ENCODE assay signal across 18 cellular contexts in the genomic region with DNA sequence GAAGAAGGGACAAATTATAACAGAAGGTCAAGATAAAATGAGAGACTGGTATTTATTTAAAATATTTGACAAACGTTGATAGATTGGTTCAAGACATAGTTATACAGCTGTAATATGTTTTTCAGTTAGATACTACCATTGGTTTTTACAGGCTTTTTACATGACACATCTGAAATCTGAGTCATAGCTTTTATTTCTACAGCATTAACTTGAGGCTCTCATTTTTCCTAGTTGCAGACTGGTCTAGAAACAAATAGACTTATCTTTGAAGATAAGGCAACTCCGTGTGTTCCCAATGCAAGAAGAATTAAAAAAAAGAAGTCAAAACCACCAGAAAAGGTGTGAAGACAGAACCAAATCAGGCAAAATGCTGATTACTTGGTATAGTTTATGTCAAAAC. TPM values are rescaled to one million over a fixed set of nuclear protein-coding genes. Genes with fewer than 3 reads are reported as not detected.
DNase-seq lines count a peak whose midpoint lies in the region; ATAC-seq and TF ChIP-seq lines count a peak whose summit lies in the region.
"Had no signal": no experiment of that assay in that cellular context is flagged by ENCODE, and none has a peak within 500 bp of the region (broad histone marks: within the 10 kb centered on the region; RNA-seq: fewer than 3 reads in every experiment).

No MANE protein-coding gene starts in this region.

- H3K4me3 Mint-ChIP-seq in activated naive CD4-positive, alpha-beta T cell treated with anti-CD3 and anti-CD28 coated beads, Interleukin-2, amount 50 U/mL, for 24 hours = no peak overlapping the region
- H3K4me3 Mint-ChIP-seq in stimulated activated memory B cell treated with anti-CD40 and anti-IgM and Interleukin-4, amounts not matched to agents 10 μg/mL and 1 μg/mL and 100 μg/mL, for 72 hours = no peak overlapping the region
- H3K4me3 Mint-ChIP-seq: nephron; stimulated activated naive CD8-positive, alpha-beta T cell treated with anti-CD3 and anti-CD28 coated beads, Interleukin-15, Interleukin-2, amounts not matched to agents 100 ng/mL and 50 ng/mL, for 24 hours; WTC11 had no signal

- H3K27me3 Mint-ChIP-seq in activated naive CD4-positive, alpha-beta T cell treated with anti-CD3 and anti-CD28 coated beads, Interleukin-2, amount 50 U/mL, for 24 hours = no peaks in the 10 kb centered on the region
- H3K27me3 Mint-ChIP-seq in stimulated activated memory B cell treated with anti-CD40 and anti-IgM and Interleukin-4, amounts not matched to agents 10 μg/mL and 1 μg/mL and 100 μg/mL, for 72 hours = no peaks in the 10 kb centered on the region
- H3K27me3 Mint-ChIP-seq: stimulated activated naive CD8-positive, alpha-beta T cell treated with anti-CD3 and anti-CD28 coated beads, Interleukin-15, Interleukin-2, amounts not matched to agents 100 ng/mL and 50 ng/mL, for 24 hours had no signal

- H3K36me3 Mint-ChIP-seq in activated naive CD4-positive, alpha-beta T cell treated with anti-CD3 and anti-CD28 coated beads, Interleukin-2, amount 50 U/mL, for 24 hours = peaks cover 17% of the 10 kb centered on the region
- H3K36me3 Mint-ChIP-seq in stimulated activated memory B cell treated with anti-CD40 and anti-IgM and Interleukin-4, amounts not matched to agents 10 μg/mL and 1 μg/mL and 100 μg/mL, for 72 hours = peaks cover 38% of the 10 kb centered on the region

- TF ChIP-seq CTCF in fibroblast of the aortic adventitia (IDR thresholded peaks at IDR 0.05; ENCODE audit: insufficient read depth, low read length) = no peak

- peaks cover 3% of the 10 kb centered on the region for H3K4me1 Mint-ChIP-seq in activated naive CD4-positive, alpha-beta T cell treated with anti-CD3 and anti-CD28 coated beads, Interleukin-2, amount 50 U/mL, for 24 hours
- H3K4me1 Mint-ChIP-seq in stimulated activated memory B cell treated with anti-CD40 and anti-IgM and Interleukin-4, amounts not matched to agents 10 μg/mL and 1 μg/mL and 100 μg/mL, for 72 hours = no peaks in the 10 kb centered on the region
- H3K4me1 Mint-ChIP-seq: nephron, WTC11 had no signal

- no peak overlapping the region for H3K4me3 ChIP-seq in fibroblast of the aortic adventitia (ENCODE audit: low read depth, low read length)
- H3K4me3 ChIP-seq: gastrocnemius medialis, GM12878, uterus had no signal

- no peak for DNase-seq in activated naive CD4-positive, alpha-beta T cell treated with Interleukin-2 at 50 U/mL for 16 hours
- DNase-seq in amniotic epithelial cell (ENCODE audit: low read depth) = peak; percentile 85
- DNase-seq in fibroblast of the aortic adventitia (ENCODE audit: low read depth) = peak; percentile 67
- DNase-seq in C1 segment of cervical spinal cord (lab: John Stamatoyannopoulos, UW) = no peak
- DNase-seq: activated gamma-delta T cell; brain microvascular endothelial cell; effector CD8-positive, alpha-beta T cell; gastrocnemius medialis; NCI-H1436 treated with DMSO at 0.1 percent for 48 hours; uterus had no signal

- no peak for ATAC-seq in stimulated activated memory B cell treated with anti-CD40 and anti-IgM and Interleukin-4, amounts not matched to agents 10 μg/mL and 1 μg/mL and 100 μg/mL, for 72 hours
- ATAC-seq in GM21825 (IDR thresholded peaks at IDR 0.05; ENCODE audit: unreplicated experiment) (no peak), HG03095 (IDR thresholded peaks at IDR 0.05; ENCODE audit: unreplicated experiment) (no peak)
- ATAC-seq: gastrocnemius medialis, GM12878, WTC11 had no signal

- H3K9me3 Mint-ChIP-seq in activated naive CD4-positive, alpha-beta T cell treated with anti-CD3 and anti-CD28 coated beads, Interleukin-2, amount 50 U/mL, for 24 hours = no peaks in the 10 kb centered on the region
- no peaks in the 10 kb centered on the region for H3K9me3 Mint-ChIP-seq in stimulated activated memory B cell treated with anti-CD40 and anti-IgM and Interleukin-4, amounts not matched to agents 10 μg/mL and 1 μg/mL and 100 μg/mL, for 72 hours
- H3K9me3 Mint-ChIP-seq: nephron; stimulated activated naive CD8-positive, alpha-beta T cell treated with anti-CD3 and anti-CD28 coated beads, Interleukin-15, Interleukin-2, amounts not matched to agents 100 ng/mL and 50 ng/mL, for 24 hours; WTC11 had no signal

- H3K27ac Mint-ChIP-seq in activated naive CD4-positive, alpha-beta T cell treated with anti-CD3 and anti-CD28 coated beads, Interleukin-2, amount 50 U/mL, for 24 hours = peak overlapping the region; percentile 25
- peak overlapping the region; percentile 19 for H3K27ac Mint-ChIP-seq in stimulated activated memory B cell treated with anti-CD40 and anti-IgM and Interleukin-4, amounts not matched to agents 10 μg/mL and 1 μg/mL and 100 μg/mL, for 72 hours
- H3K27ac Mint-ChIP-seq: nephron; stimulated activated naive CD8-positive, alpha-beta T cell treated with anti-CD3 and anti-CD28 coated beads, Interleukin-15, Interleukin-2, amounts not matched to agents 100 ng/mL and 50 ng/mL, for 24 hours; WTC11 had no signal

RNA-seq across cellular contexts. Expression of gene CEP57, which starts 31.3 kb away (rescaled TPM):
- 26.8 and 68.1 TPM in 2 replicates for total RNA-seq in fibroblast of the aortic adventitia (ENCODE audit: low replicate concordance)

RNA-seq across cellular contexts. Expression of gene FAM76B, which starts 32.1 kb away (rescaled TPM):
- 19.3 and 26.2 TPM in 2 replicates for total RNA-seq in fibroblast of the aortic adventitia (ENCODE audit: low replicate concordance)

Comparison
In these comparisons a context has a peak if more than half of its experiments do, and no peak if none do; other contexts are left out.
1. DNase-seq: peak in amniotic epithelial cell (single experiment) and fibroblast of the aortic adventitia (single experiment); none in activated naive CD4-positive, alpha-beta T cell treated with Interleukin-2 at 50 U/mL for 16 hours (single experiment) and C1 segment of cervical spinal cord (0 of 14).